8 cellular contexts compared by ENCODE assay signal in the genomic region with DNA sequence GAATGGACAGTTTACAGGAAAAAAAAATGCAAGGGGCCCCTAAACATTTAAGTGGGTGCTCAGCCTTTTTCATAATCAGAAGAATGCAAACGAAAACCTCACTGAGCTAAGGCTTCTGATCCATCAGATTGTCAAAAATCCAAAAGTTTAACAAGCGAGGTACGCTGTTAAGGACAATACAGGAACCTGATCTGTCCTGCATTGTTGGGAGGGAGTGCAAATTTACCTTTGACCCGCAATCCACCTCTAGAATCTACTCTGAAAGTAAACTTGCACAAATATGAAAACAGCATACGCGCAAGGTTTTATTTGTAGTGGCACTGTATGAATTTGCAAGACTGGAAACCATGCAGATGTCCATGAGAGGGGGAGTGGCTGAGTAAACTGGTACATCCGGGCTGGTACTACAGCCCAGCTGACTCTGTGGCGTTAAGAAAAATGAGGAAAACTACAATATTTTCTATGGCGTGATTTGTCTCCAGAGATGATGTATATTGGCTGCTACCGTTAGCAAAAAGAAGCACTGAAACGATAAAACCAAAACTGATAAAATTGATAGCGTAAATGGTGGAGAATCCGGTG. TPM values are rescaled to one million over a fixed set of nuclear protein-coding genes. Genes with fewer than 3 reads are reported as not detected.
DNase-seq lines count a peak whose midpoint lies in the region; ATAC-seq lines count a peak whose summit lies in the region.

No MANE protein-coding gene starts in this region.

- peak overlapping the region; percentile 83 for H3K27ac ChIP-seq in skeletal muscle tissue (ENCODE audit: low read depth, low read length)

- H3K4me1 ChIP-seq in skeletal muscle tissue (ENCODE audit: control insufficient read depth in 3 of 3, insufficient read depth in 3 of 3, low read length in 3 of 3): peaks cover 12 to 15% (median 13%) of the 10 kb centered on the region in 3 donors

- DNase-seq in NCI-H1417 (lab: John Stamatoyannopoulos, UW) (peak; percentile 24 to 75 (median 54)), NCI-H1417 treated with DMSO at 0.1 percent for 48 hours (lab: John Stamatoyannopoulos, UW) (no peak), SW480 (ENCODE audit: low spot score) (peak; percentile 29), foreskin melanocyte (peak; percentile 6), HT-29 (ENCODE audit: low spot score) (no peak), kidney glomerular epithelial cell (lab: John Stamatoyannopoulos, UW) (no peak)

- no peak for ATAC-seq in GM19023 (IDR thresholded peaks at IDR 0.05; ENCODE audit: unreplicated experiment)

- H3K9ac ChIP-seq in skeletal muscle tissue (ENCODE audit: low read depth in 1 of 3, low read length in 3 of 3): peak overlapping the region; percentile 95 to 98 (median 96)

- peaks cover 0 to 8% (median 2%) of the 10 kb centered on the region in 3 donors for H3K36me3 ChIP-seq in skeletal muscle tissue (ENCODE audit: control insufficient read depth in 3 of 3, insufficient read depth in 3 of 3, low read length in 3 of 3)

- H3K27me3 ChIP-seq in skeletal muscle tissue (ENCODE audit: control insufficient read depth in 3 of 3, insufficient read depth in 3 of 3, low read length in 3 of 3): no peaks in the 10 kb centered on the region

- no peaks in the 10 kb centered on the region for H3K9me3 ChIP-seq in skeletal muscle tissue (ENCODE audit: control insufficient read depth in 3 of 3, low read length in 3 of 3)

- H3K4me3 ChIP-seq in skeletal muscle tissue (ENCODE audit: low read length in 3 of 3): peak overlapping the region; percentile 82 to 96 (median 95)

RNA-seq across cellular contexts. Expression of gene ST6GALNAC1, which starts 28.8 kb away (rescaled TPM):
- not detected for total RNA-seq in skeletal muscle tissue
- 5.3 and 9.6 TPM in 2 replicates for total RNA-seq in HT-29 (2014; rRNA removed; shearing (Covaris generic))

RNA-seq across cellular contexts. Expression of gene MXRA7, which starts 38.4 kb away (rescaled TPM):
- total RNA-seq in skeletal muscle tissue: 75.7 TPM
- total RNA-seq in HT-29 (2014; rRNA removed; shearing (Covaris generic)): 0.23 and 0.99 TPM in 2 replicates

RNA-seq across cellular contexts. Expression of gene JMJD6, which starts 54.0 kb away (rescaled TPM):
- total RNA-seq in skeletal muscle tissue: 6.8 TPM
- total RNA-seq in HT-29 (2014; rRNA removed; shearing (Covaris generic)): 28.0 and 34.0 TPM in 2 replicates

RNA-seq across cellular contexts. Expression of gene METTL23, which starts 54.3 kb away (rescaled TPM):
- total RNA-seq in skeletal muscle tissue: 19.3 TPM
- total RNA-seq in HT-29 (2014; rRNA removed; shearing (Covaris generic)): 52.1 and 52.8 TPM in 2 replicates

Comparison
In these comparisons a context has a peak if more than half of its experiments do, and no peak if none do; other contexts are left out.
1. DNase-seq: peak in NCI-H1417 (3 of 3), SW480 (single experiment) and foreskin melanocyte (single experiment); none in NCI-H1417 treated with DMSO at 0.1 percent for 48 hours (single experiment), HT-29 (single experiment) and kidney glomerular epithelial cell (single experiment).
2. RNA of gene MXRA7, which starts 38.4 kb away (total RNA-seq): 75.7 TPM in skeletal muscle tissue (single experiment); 0.23 to 0.99 TPM in HT-29; every median in the first group is over 10 times any median in the second.